ENCODE assay signal across 32 cellular contexts in genomic region chr3:106795553-106795952, GRCh38.
DNase-seq lines count a peak whose midpoint lies in the region; ATAC-seq and TF ChIP-seq lines count a peak whose summit lies in the region.
"Had no signal": no experiment of that assay in that cellular context is flagged by ENCODE, and none has a peak within 500 bp of the region (broad histone marks: within the 10 kb centered on the region; RNA-seq: fewer than 3 reads in every experiment).

No MANE protein-coding gene starts in this region.

- CTCF ChIA-PET in SK-N-SH (lab: Yijun Ruan, JAX), result no interaction called here

- H3K4me2 ChIP-seq in SK-N-SH, result no peak overlapping the region
- no peak overlapping the region for H3K4me2 ChIP-seq in DND-41 (ENCODE audit: insufficient read depth, low read length)
- H3K4me2 ChIP-seq: A549; BLaER1; BLaER1 treated with 17β-estradiol and CSF1 and Interleukin-3, amounts not matched to agents 10 nM and 100 nM had no signal

- H4K20me1 ChIP-seq in SK-N-SH (ENCODE audit: insufficient read depth), result no peaks in the 10 kb centered on the region
- no peaks in the 10 kb centered on the region for H4K20me1 ChIP-seq in DND-41 (ENCODE audit: insufficient read depth, low read length)
- H4K20me1 ChIP-seq: BLaER1; BLaER1 treated with 17β-estradiol and CSF1 and Interleukin-3, amounts not matched to agents 10 nM and 100 nM had no signal

- TF ChIP-seq CTCF in SK-N-SH (IDR thresholded peaks at IDR 0.05) (no peak), DND-41 (IDR thresholded peaks at IDR 0.05; ENCODE audit: borderline replicate concordance, extremely low read depth, low read length, poor library complexity, severe bottlenecking) (no peak), GM13976 (IDR thresholded peaks at IDR 0.05; ENCODE audit: borderline replicate concordance, control extremely low read depth, extremely low read depth, insufficient read depth, missing control alignments) (no peak)

- no peaks in the 10 kb centered on the region for H3K9me2 ChIP-seq in SK-N-SH

- H3K27me3 ChIP-seq in SK-N-SH (ENCODE audit: insufficient read depth) (no peaks in the 10 kb centered on the region), DND-41 (ENCODE audit: insufficient read depth, low read length, poor library complexity) (no peaks in the 10 kb centered on the region)
- H3K27me3 ChIP-seq: BE2C; BLaER1; BLaER1 treated with 17β-estradiol and CSF1 and Interleukin-3, amounts not matched to agents 10 nM and 100 nM had no signal

- H3K4me1 ChIP-seq in SK-N-SH (ENCODE audit: control insufficient read depth in 1 of 2, insufficient read depth in 2 of 2, low read depth in 1 of 2, low read length in 1 of 2), result no peaks in the 10 kb centered on the region
- H3K4me1 ChIP-seq in DND-41 (ENCODE audit: insufficient read depth, low read length), result peaks cover 15% of the 10 kb centered on the region; the same call in 1 of the 2 replicates
- H3K4me1 ChIP-seq: A549; BE2C; BLaER1; BLaER1 treated with 17β-estradiol and CSF1 and Interleukin-3, amounts not matched to agents 10 nM and 100 nM; Caco-2 had no signal

- ATAC-seq in SK-N-SH treated with all-trans-retinoic acid at 6 μM for 48 hours (no peak), DND-41 (ENCODE audit: insufficient read depth, low read depth) (peak; percentile 61), GM19452 (IDR thresholded peaks at IDR 0.05; ENCODE audit: unreplicated experiment) (no peak)
- ATAC-seq: A549; CD8-positive, alpha-beta T cell had no signal

- H3K9ac ChIP-seq in SK-N-SH (no peak overlapping the region), DND-41 (ENCODE audit: low read depth, low read length) (no peak overlapping the region)
- H3K9ac ChIP-seq: BLaER1; BLaER1 treated with 17β-estradiol and CSF1 and Interleukin-3, amounts not matched to agents 10 nM and 100 nM had no signal

- POLR2A ChIA-PET in SK-N-SH (lab: Yijun Ruan, JAX), result no interaction called here

- H3K36me3 ChIP-seq in SK-N-SH (replicated peaks in 1 of 2; ENCODE audit: control insufficient read depth in 1 of 2, insufficient read depth in 2 of 2, low read length in 1 of 2) (no peaks in the 10 kb centered on the region), DND-41 (ENCODE audit: insufficient read depth, low read length) (no peaks in the 10 kb centered on the region)
- H3K36me3 ChIP-seq: BE2C; BLaER1; BLaER1 treated with 17β-estradiol and CSF1 and Interleukin-3, amounts not matched to agents 10 nM and 100 nM had no signal

- H3K4me3 ChIP-seq in SK-N-SH (ENCODE audit: low read depth in 2 of 2, low read length in 1 of 2), result no peak overlapping the region
- no peak overlapping the region for H3K4me3 ChIP-seq in DND-41 (ENCODE audit: low read depth in 1 of 2, low read length in 2 of 2)
- H3K4me3 ChIP-seq: A549; BLaER1; BLaER1 treated with 17β-estradiol and CSF1 and Interleukin-3, amounts not matched to agents 10 nM and 100 nM had no signal

- H3K79me2 ChIP-seq in SK-N-SH (ENCODE audit: insufficient read depth) (no peaks in the 10 kb centered on the region; the same call in 1 of the 2 replicates), DND-41 (ENCODE audit: insufficient read depth, low read length) (no peaks in the 10 kb centered on the region)

- 0 out of 2 replicates have a peak, but pooled peaks cover 5% of the 10 kb centered on the region for H3K9me3 ChIP-seq in SK-N-SH
- H3K9me3 ChIP-seq in DND-41 (ENCODE audit: insufficient read depth, low read length, severe bottlenecking), result peaks cover 5% of the 10 kb centered on the region
- H3K9me3 ChIP-seq: A549, BE2C, BLaER1, Caco-2 had no signal

- 76% methylated on average over 1 of the region's 1 CpG for WGBS in SK-N-SH (ENCODE audit: low lambda C conversion rate)

- TF ChIP-seq RAD21 in SK-N-SH (IDR thresholded peaks at IDR 0.05; ENCODE audit: low read length), result no peak

- H3K27ac ChIP-seq in SK-N-SH (ENCODE audit: low read depth in 2 of 2, low read length in 1 of 2) (no peak overlapping the region), DND-41 (ENCODE audit: low read length) (no peak overlapping the region)
- H3K27ac ChIP-seq: 22Rv1; A549; BLaER1; BLaER1 treated with 17β-estradiol and CSF1 and Interleukin-3, amounts not matched to agents 10 nM and 100 nM; C4-2B had no signal

- H3F3A ChIP-seq in SK-N-SH (replicated peaks; ENCODE audit: insufficient read depth), result no peaks in the 10 kb centered on the region

- no peak for TF ChIP-seq EP300 in SK-N-SH (IDR thresholded peaks at IDR 0.05; ENCODE audit: borderline replicate concordance in 1 of 2, low read depth in 1 of 2, low read length in 1 of 2)

- H2AFZ ChIP-seq in SK-N-SH (ENCODE audit: low read depth) (no peak overlapping the region), DND-41 (ENCODE audit: low read depth, low read length) (no peak overlapping the region)

- no peak for DNase-seq in SK-N-SH
- DNase-seq in DND-41, result no peak
- DNase-seq in M059J (ENCODE audit: low read depth), result peak; percentile 55
- DNase-seq in dedifferentiated amniotic fluid mesenchymal stem cell (ENCODE audit: extremely low spot score), result peak; percentile 8
- no peak for DNase-seq in GM13976 (ENCODE audit: low spot score)
- DNase-seq in NCI-H2171 treated with DMSO at 0.1 percent for 48 hours (lab: John Stamatoyannopoulos, UW), result no peak
- DNase-seq: 8988T; ACHN; AML-193; BE2C; C1 segment of cervical spinal cord; Caco-2; Calu3; CD4-positive, alpha-beta memory T cell; CD4-positive, alpha-beta T cell; CD4-positive, CD25-positive, alpha-beta regulatory T cell; CD8-positive, alpha-beta memory T cell; CD8-positive, alpha-beta T cell; COR-L47; DMS 273 treated with DMSO at 0.1 percent for 48 hours; DMS153; DMS53; DMS79; DMS79 treated with DMSO at 0.1 percent for 48 hours; EL had no signal

- in situ Hi-C loops in GM13976 (cut with MboI; ENCODE audit: low sequenced_read_pairs, unreplicated experiment), result no loop called here

TF ChIP-seq in SK-N-SH, 30 proteins besides CTCF, POLR2A, EP300 and RAD21 (continues in another document):
- TF ChIP-seq USF1 (IDR thresholded peaks at IDR 0.05; ENCODE audit: borderline replicate concordance, low read depth) (no peak), RCOR1 (IDR thresholded peaks at IDR 0.05; ENCODE audit: low read length) (no peak), CHD2 (IDR thresholded peaks at IDR 0.05; ENCODE audit: low read length, partially characterized antibody) (no peak), NFIC (IDR thresholded peaks at IDR 0.05; ENCODE audit: borderline replicate concordance) (no peak), MEF2A (IDR thresholded peaks at IDR 0.05; ENCODE audit: borderline replicate concordance, low read depth) (no peak), ZBTB33 (IDR thresholded peaks at IDR 0.05; ENCODE audit: borderline replicate concordance, low read depth) (no peak)

TF ChIP-seq in SK-N-SH treated with all-trans-retinoic acid at 6 μM for 48 hours, 23 proteins besides CTCF, POLR2A, EP300 and RAD21:
- TF ChIP-seq ZNF70 (CRISPR knock-in tag; IDR thresholded peaks at IDR 0.05) (no peak), ZNF8 (CRISPR knock-in tag; IDR thresholded peaks at IDR 0.05) (no peak), RARB (CRISPR knock-in tag; IDR thresholded peaks at IDR 0.05) (no peak), ZFP30 (CRISPR knock-in tag; IDR thresholded peaks at IDR 0.05) (no peak), CREB5 (CRISPR knock-in tag; IDR thresholded peaks at IDR 0.05; ENCODE audit: low read depth) (no peak), ARNTL (CRISPR knock-in tag; IDR thresholded peaks at IDR 0.05; ENCODE audit: borderline replicate concordance, low read depth) (no peak), OSR1 (CRISPR knock-in tag; IDR thresholded peaks at IDR 0.05) (no peak), PATZ1 (CRISPR knock-in tag; IDR thresholded peaks at IDR 0.05; ENCODE audit: borderline replicate concordance) (no peak)

Comparison
In these comparisons a context has a peak if more than half of its experiments do, and no peak if none do; other contexts are left out.
1. DNase-seq: peak in M059J (single experiment) and dedifferentiated amniotic fluid mesenchymal stem cell (single experiment); none in SK-N-SH (single experiment), DND-41 (single experiment), GM13976 (single experiment) and NCI-H2171 treated with DMSO at 0.1 percent for 48 hours (single experiment).